Comparison of ENCODE assay signal across 8 cellular contexts in genomic region chr4:53929955-53930798, GRCh38.
DNase-seq lines count a peak whose midpoint lies in the region; ATAC-seq and TF ChIP-seq lines count a peak whose summit lies in the region.

No MANE protein-coding gene starts in this region.

- H3K4me1 ChIP-seq in OCI-LY7 (ENCODE audit: insufficient read depth, low read length, poor library complexity, severe bottlenecking), result peaks cover 32% of the 10 kb centered on the region
- H3K4me1 ChIP-seq in testis, result no peaks in the 10 kb centered on the region

- POLR2A ChIA-PET in AG04449 (lab: Yijun Ruan, JAX), result interaction anchor here (0.5 to 0.6 kb wide), 2 partner anchors 113 to 302 kb away, joined by 3 read pairs; no protein-coding TSS in a partner anchor
- POLR2A ChIA-PET in OCI-LY7 (lab: Charles Lee), result interaction anchor here (0.7 to 3.1 kb wide), 6 partner anchors 8 to 331 kb away, joined by 3 to 19 read pairs (median 4); no protein-coding TSS in a partner anchor

- no peaks in the 10 kb centered on the region for H3K36me3 Mint-ChIP-seq in activated T-cell treated with anti-CD3 and anti-CD28 coated beads, Interleukin-2, amount 50 U/mL, for 24 hours (ENCODE audit: low read depth)
- H3K36me3 Mint-ChIP-seq in neural crest cell (ENCODE audit: low read depth), result no peaks in the 10 kb centered on the region

- H3K9me2 ChIP-seq in OCI-LY7 (ENCODE audit: insufficient read depth, low read length), result no peaks in the 10 kb centered on the region

- no peaks in the 10 kb centered on the region for H3K9me3 Mint-ChIP-seq in activated T-cell treated with anti-CD3 and anti-CD28 coated beads, Interleukin-2, amount 50 U/mL, for 24 hours
- H3K9me3 Mint-ChIP-seq in neural crest cell, result no peaks in the 10 kb centered on the region

- H3K27me3 ChIP-seq in testis, result no peaks in the 10 kb centered on the region

- no peaks in the 10 kb centered on the region for H3K79me2 ChIP-seq in OCI-LY7 (ENCODE audit: insufficient read depth, low read depth, low read length)

- no peaks in the 10 kb centered on the region for H3K36me3 ChIP-seq in OCI-LY7 (ENCODE audit: insufficient read depth, low read length)
- no peaks in the 10 kb centered on the region for H3K36me3 ChIP-seq in testis (ENCODE audit: low read depth, missing control alignments)

- H4K20me1 ChIP-seq in OCI-LY7 (ENCODE audit: insufficient read depth, low read length), result no peaks in the 10 kb centered on the region

- H3K27ac ChIP-seq in OCI-LY7 (ENCODE audit: low read depth, low read length, poor library complexity, severe bottlenecking) (no peak overlapping the region), testis (no peak overlapping the region)

- BruUV-seq in OCI-LY7 (replicated peaks; lab: Mats Ljungman, UMichigan), result no TSS peak

- peaks cover 4% of the 10 kb centered on the region for H3K27me3 Mint-ChIP-seq in activated T-cell treated with anti-CD3 and anti-CD28 coated beads, Interleukin-2, amount 50 U/mL, for 24 hours
- H3K27me3 Mint-ChIP-seq in neural crest cell (ENCODE audit: low read depth), result peaks cover 35% of the 10 kb centered on the region

- H3K4me3 ChIP-seq in AG04449 (ENCODE audit: low read depth, low read length) (no peak overlapping the region), OCI-LY7 (ENCODE audit: low read depth, low read length, poor library complexity, severe bottlenecking) (no peak overlapping the region), fibroblast of pulmonary artery (replicated peaks; ENCODE audit: low read depth, low read length) (no peak overlapping the region), testis (no peak overlapping the region)

- ATAC-seq in GM18511 (IDR thresholded peaks at IDR 0.05; ENCODE audit: unreplicated experiment), result peak; percentile 68

- TF ChIP-seq CTCF in AG04449 (IDR thresholded peaks at IDR 0.05; ENCODE audit: insufficient read depth, low read length, missing control alignments) (peak; percentile 74), OCI-LY7 (conservative IDR thresholded peaks at IDR 0.05; ENCODE audit: low read length) (peak; percentile 95), fibroblast of pulmonary artery (IDR thresholded peaks at IDR 0.05; ENCODE audit: low read length, missing control alignments) (peak; percentile 78), neural crest cell (conservative IDR thresholded peaks at IDR 0.05) (peak; percentile 79), testis (IDR thresholded peaks at IDR 0.05) (peak; percentile 63 to 94 (median 85))

- no peaks in the 10 kb centered on the region for H3K4me1 Mint-ChIP-seq in activated T-cell treated with anti-CD3 and anti-CD28 coated beads, Interleukin-2, amount 50 U/mL, for 24 hours (ENCODE audit: low read depth)
- H3K4me1 Mint-ChIP-seq in neural crest cell, result no peaks in the 10 kb centered on the region

- intact Hi-C loops in OCI-LY7 (cut with micrococcal nuclease; ENCODE audit: unreplicated experiment) (loop anchor here (1.0 to 5.0 kb wide), 3 partner anchors 135 to 302 kb away; partner anchors contain the start of gene CHIC2), testis (cut with DNase I; ENCODE audit: low total_unique reads) (no loop called here)

- H3K27ac Mint-ChIP-seq in activated T-cell treated with anti-CD3 and anti-CD28 coated beads, Interleukin-2, amount 50 U/mL, for 24 hours, result no peak overlapping the region
- H3K27ac Mint-ChIP-seq in neural crest cell (ENCODE audit: unreplicated experiment), result no peak overlapping the region

- CTCF ChIA-PET in AG04449 (lab: Yijun Ruan, JAX), result interaction anchor here (0.8 to 8.9 kb wide), 50 partner anchors 9 to 915 kb away, joined by 3 to 121 read pairs (median 4); partner anchors contain the start of gene PDGFRA
- CTCF ChIA-PET in OCI-LY7 (lab: Charles Lee; ENCODE audit: unreplicated experiment), result interaction anchor here (0.6 to 1.0 kb wide), 4 partner anchors 11 to 303 kb away, joined by 3 to 6 read pairs (median 3); no protein-coding TSS in a partner anchor

- no peaks in the 10 kb centered on the region for H3K9me3 ChIP-seq in OCI-LY7 (ENCODE audit: low read length)
- no peaks in the 10 kb centered on the region for H3K9me3 ChIP-seq in testis

- no peak overlapping the region for H3K4me3 Mint-ChIP-seq in activated T-cell treated with anti-CD3 and anti-CD28 coated beads, Interleukin-2, amount 50 U/mL, for 24 hours
- no peak overlapping the region for H3K4me3 Mint-ChIP-seq in neural crest cell

- H3K4me2 ChIP-seq in OCI-LY7 (ENCODE audit: low read length), result peak overlapping the region; percentile 20; the same call in 1 of the 2 replicates

- TF ChIP-seq POLR2A in testis (IDR thresholded peaks at IDR 0.05), result no peak

- 55 to 60% methylated on average over 7 to 8 of the region's 8 CpGs for WGBS in testis, 2 donors

- DNase-seq in AG04449 (ENCODE audit: low read depth, low spot score) (peak; percentile 71), HUDEP-2 (lab: John Stamatoyannopoulos, UW; ENCODE audit: unreplicated experiment in 76 of 76) (peak in 61 of 76 experiments; percentile 1 to 67 (median 20)), OCI-LY7 (ENCODE audit: low spot score) (peak; percentile 82), fibroblast of pulmonary artery (ENCODE audit: low read depth) (peak; percentile 93), neural crest cell (ENCODE audit: low read depth, low spot score) (peak; percentile 62), testis (peak; percentile 94)
- peak; percentile 54 for DNase-seq in activated T-cell treated with anti-CD3 and anti-CD28 coated beads, Interleukin-2, amount 50 U/mL, for 24 hours

- peak overlapping the region; percentile 58; the same call in 1 of the 2 replicates for H2AFZ ChIP-seq in OCI-LY7 (ENCODE audit: low read length)

Comparison
In these comparisons a context has a peak if more than half of its experiments do, and no peak if none do; other contexts are left out.
1. DNase-seq: peak in every context shown above with its lines; median percentile 94 in testis; 93 in fibroblast of pulmonary artery; 82 in OCI-LY7; 71 in AG04449; 62 in neural crest cell; 54 in activated T-cell treated with anti-CD3 and anti-CD28 coated beads, Interleukin-2, amount 50 U/mL, for 24 hours; 20 in HUDEP-2.